ENCODE assay signal across 24 cellular contexts in genomic region chr6:1315201-1315559, GRCh38. TPM values are rescaled to one million over a fixed set of nuclear protein-coding genes. Genes with fewer than 3 reads are reported as not detected.
DNase-seq lines count a peak whose midpoint lies in the region; ATAC-seq and TF ChIP-seq lines count a peak whose summit lies in the region.
"Had no signal": no experiment of that assay in that cellular context is flagged by ENCODE, and none has a peak within 500 bp of the region (broad histone marks: within the 10 kb centered on the region; RNA-seq: fewer than 3 reads in every experiment).

No MANE protein-coding gene starts in this region.

- H3K36me3 Mint-ChIP-seq in activated CD4-positive, alpha-beta T cell treated with anti-CD3 and anti-CD28 coated beads, Interleukin-2, amount 10 ng/mL, durations not matched to agents 24 days and 14 days (ENCODE audit: low read depth): peaks cover 4% of the 10 kb centered on the region
- H3K36me3 Mint-ChIP-seq in central memory CD8-positive, alpha-beta T cell (ENCODE audit: insufficient read depth): no peaks in the 10 kb centered on the region
- H3K36me3 Mint-ChIP-seq in type B pancreatic cell: peaks cover 11% of the 10 kb centered on the region

- H3K9me3 ChIP-seq in mucosa of stomach (ENCODE audit: control insufficient read depth, low read length) (no peaks in the 10 kb centered on the region), right atrium auricular region (no peaks in the 10 kb centered on the region)
- H3K9me3 ChIP-seq: prostate gland, transverse colon had no signal

- H3K4me1 ChIP-seq in mucosa of stomach (ENCODE audit: control insufficient read depth, insufficient read depth, low read length) (peaks cover 15% of the 10 kb centered on the region), right atrium auricular region (peaks cover 0 to 35% of the 10 kb centered on the region in 2 donors)
- H3K4me1 ChIP-seq: prostate gland had no signal

- H3K27me3 ChIP-seq in mucosa of stomach (ENCODE audit: control insufficient read depth, insufficient read depth, low read length): peaks cover 12% of the 10 kb centered on the region
- H3K27me3 ChIP-seq in right atrium auricular region: peaks cover 19 to 20% of the 10 kb centered on the region in 2 donors

- ATAC-seq in central memory CD8-positive, alpha-beta T cell (replicated peaks; ENCODE audit: extremely low read depth, poor library complexity, severe bottlenecking): no peak
- ATAC-seq in HG02623 (IDR thresholded peaks at IDR 0.05; ENCODE audit: unreplicated experiment): no peak
- ATAC-seq: esophagus mucosa had no signal

- peaks cover 48% of the 10 kb centered on the region for H3K27me3 Mint-ChIP-seq in activated CD4-positive, alpha-beta T cell treated with anti-CD3 and anti-CD28 coated beads, Interleukin-2, amount 10 ng/mL, durations not matched to agents 24 days and 14 days
- H3K27me3 Mint-ChIP-seq in central memory CD8-positive, alpha-beta T cell: peaks cover 63% of the 10 kb centered on the region
- peaks cover 53% of the 10 kb centered on the region for H3K27me3 Mint-ChIP-seq in type B pancreatic cell

- H3K4me1 Mint-ChIP-seq in activated CD4-positive, alpha-beta T cell treated with anti-CD3 and anti-CD28 coated beads, Interleukin-2, amount 10 ng/mL, durations not matched to agents 24 days and 14 days: peaks cover 14% of the 10 kb centered on the region
- H3K4me1 Mint-ChIP-seq in central memory CD8-positive, alpha-beta T cell: peaks cover 27% of the 10 kb centered on the region
- H3K4me1 Mint-ChIP-seq in type B pancreatic cell (ENCODE audit: unreplicated experiment): peaks cover 13% of the 10 kb centered on the region

- DNase-seq in activated CD4-positive, alpha-beta T cell treated with anti-CD3 and anti-CD28 coated beads, Interleukin-2, amount 10 ng/mL, durations not matched to agents 24 days and 14 days: no peak
- DNase-seq in activated CD4-positive, alpha-beta T cell treated with anti-CD3 and anti-CD28 coated beads, Interleukin-2, amount 50 U/mL, for 48 hours: no peak
- DNase-seq in central memory CD8-positive, alpha-beta T cell (ENCODE audit: low spot score in 2 of 2): no peak
- DNase-seq in type B pancreatic cell (ENCODE audit: extremely low spot score, unreplicated experiment) (no peak), right atrium auricular region (ENCODE audit: low spot score) (no peak), medulla oblongata (ENCODE audit: extremely low spot score) (no peak)
- DNase-seq: activated CD4-positive, alpha-beta T cell treated with anti-CD3 and anti-CD28 coated beads, Interleukin-2, amount 10 ng/mL, durations not matched to agents 7 days and 5 days; activated CD8-positive, alpha-beta memory T cell treated with anti-CD3 and anti-CD28 coated beads, Interleukin-2, amount 50 U/mL, for 4 hours; activated effector memory CD4-positive, alpha-beta T cell treated with anti-CD3 and anti-CD28 coated beads, Interleukin-2, amount 50 U/mL, for 16 hours; IMR-90; NCI-H1436; NCI-H510A treated with DMSO at 0.1 percent for 48 hours; nephron progenitor cell; small intestine; stimulated activated CD4-positive, alpha-beta T cell treated with anti-CD3 and anti-CD28 coated beads, Interleukin-2, amount 100 ng/mL, for 48 hours; transverse colon had no signal

- peaks cover 4% of the 10 kb centered on the region for H3K9me3 Mint-ChIP-seq in activated CD4-positive, alpha-beta T cell treated with anti-CD3 and anti-CD28 coated beads, Interleukin-2, amount 10 ng/mL, durations not matched to agents 24 days and 14 days
- H3K9me3 Mint-ChIP-seq in central memory CD8-positive, alpha-beta T cell: no peaks in the 10 kb centered on the region
- peaks cover 6% of the 10 kb centered on the region for H3K9me3 Mint-ChIP-seq in type B pancreatic cell
- H3K9me3 Mint-ChIP-seq: memory B cell; stimulated activated naive CD8-positive, alpha-beta T cell treated with anti-CD3 and anti-CD28 coated beads, Interleukin-15, Interleukin-2, amounts not matched to agents 100 ng/mL and 50 ng/mL, for 24 hours had no signal

- no peak overlapping the region for H3K27ac ChIP-seq in right atrium auricular region
- H3K27ac ChIP-seq: 22Rv1, transverse colon had no signal

- no peak overlapping the region for H3K27ac Mint-ChIP-seq in activated CD4-positive, alpha-beta T cell treated with anti-CD3 and anti-CD28 coated beads, Interleukin-2, amount 10 ng/mL, durations not matched to agents 24 days and 14 days
- H3K27ac Mint-ChIP-seq in central memory CD8-positive, alpha-beta T cell (ENCODE audit: low read depth): no peak overlapping the region
- H3K27ac Mint-ChIP-seq in type B pancreatic cell: peak overlapping the region; percentile 87
- H3K27ac Mint-ChIP-seq: activated CD4-positive, alpha-beta T cell treated with anti-CD3 and anti-CD28 coated beads, Interleukin-2, amount 10 ng/mL, durations not matched to agents 7 days and 5 days; memory B cell; nephron progenitor cell; stimulated activated naive CD8-positive, alpha-beta T cell treated with anti-CD3 and anti-CD28 coated beads, Interleukin-15, Interleukin-2, amounts not matched to agents 100 ng/mL and 50 ng/mL, for 24 hours had no signal

- TF ChIP-seq CTCF in type B pancreatic cell (conservative IDR thresholded peaks at IDR 0.05): no peak
- TF ChIP-seq CTCF in right atrium auricular region (IDR thresholded peaks at IDR 0.05): no peak

- peak overlapping the region; percentile 96 for H3K9ac ChIP-seq in mucosa of stomach (ENCODE audit: low read length)

- H3K36me3 ChIP-seq in mucosa of stomach (ENCODE audit: control insufficient read depth, insufficient read depth, low read length) (peaks cover 5% of the 10 kb centered on the region), right atrium auricular region (no peaks in the 10 kb centered on the region)
- H3K36me3 ChIP-seq: prostate gland, transverse colon had no signal

- H3K4me3 ChIP-seq in mucosa of stomach (ENCODE audit: low read length): peak overlapping the region; percentile 57
- no peak overlapping the region for H3K4me3 ChIP-seq in right atrium auricular region
- H3K4me3 ChIP-seq: prostate gland, transverse colon had no signal

- peak overlapping the region; percentile 53 for H3K4me3 Mint-ChIP-seq in activated CD4-positive, alpha-beta T cell treated with anti-CD3 and anti-CD28 coated beads, Interleukin-2, amount 10 ng/mL, durations not matched to agents 24 days and 14 days
- peak overlapping the region; percentile 52 for H3K4me3 Mint-ChIP-seq in central memory CD8-positive, alpha-beta T cell
- peak overlapping the region; percentile 83 for H3K4me3 Mint-ChIP-seq in type B pancreatic cell

- intact Hi-C loops in activated CD4-positive, alpha-beta T cell treated with anti-CD3 and anti-CD28 coated beads, Interleukin-2, amount 10 ng/mL, durations not matched to agents 24 days and 14 days (cut with micrococcal nuclease): loop anchor here (2.0 to 10.0 kb wide), 2 partner anchors 70 to 520 kb away; no protein-coding TSS in a partner anchor

RNA-seq across cellular contexts. Expression of gene FOXQ1, which starts 3.3 kb away (rescaled TPM):
- total RNA-seq in activated CD4-positive, alpha-beta T cell treated with anti-CD3 and anti-CD28 coated beads, Interleukin-2, amount 10 ng/mL, durations not matched to agents 24 days and 14 days: not detected in 2 replicates
- total RNA-seq in type B pancreatic cell (ENCODE audit: low replicate concordance) (20.5 and 27.9 TPM in 2 replicates), right atrium auricular region (not detected)
- total RNA-seq: activated CD4-positive, alpha-beta T cell treated with anti-CD3 and anti-CD28 coated beads, Interleukin-2, amount 10 ng/mL, durations not matched to agents 7 days and 5 days; dermis microvascular lymphatic vessel endothelial cell; IMR-90 had no signal

Comparison
In these comparisons a context has a peak if more than half of its experiments do, and no peak if none do; other contexts are left out.
1. RNA of gene FOXQ1, which starts 3.3 kb away (total RNA-seq): 20.5 to 27.9 TPM in type B pancreatic cell; not detected in activated CD4-positive, alpha-beta T cell treated with anti-CD3 and anti-CD28 coated beads, Interleukin-2, amount 10 ng/mL, durations not matched to agents 24 days and 14 days and not detected in right atrium auricular region; every median in the first group is over 10 times any median in the second.
2. Peak in every context shown above with its lines, with median percentiles within 50 percentile points of each other: H3K4me3 Mint-ChIP-seq.